Comparison of ENCODE assay signal across 28 cellular contexts in the genomic region with DNA sequence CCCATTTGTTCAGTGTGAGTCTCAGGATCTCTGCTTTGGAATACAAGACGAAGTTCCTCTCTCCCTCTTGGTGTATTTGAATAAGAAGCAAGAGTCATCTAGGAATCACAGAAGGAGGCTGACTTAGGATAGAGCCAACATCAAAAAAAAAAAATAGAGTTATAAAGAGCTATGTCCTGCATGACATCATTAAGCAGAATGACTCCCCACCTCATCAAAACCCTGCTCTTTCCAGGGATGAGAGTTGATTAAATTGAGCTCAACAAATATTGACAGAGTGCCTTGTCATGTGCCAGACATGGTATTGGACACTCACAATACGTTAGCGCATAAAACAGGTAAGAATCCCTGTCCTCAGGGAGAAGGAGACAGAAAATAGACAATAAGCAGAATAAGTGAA. TPM values are rescaled to one million over a fixed set of nuclear protein-coding genes. Genes with fewer than 3 reads are reported as not detected.
A peak's percentile ranks its signal among the peaks of the same experiment; 100 is the strongest.
DNase-seq lines count a peak whose midpoint lies in the region; ATAC-seq, FAIRE-seq and TF ChIP-seq lines count a peak whose summit lies in the region.
"Had no signal": no experiment of that assay in that cellular context is flagged by ENCODE, and none has a peak within 500 bp of the region (broad histone marks: within the 10 kb centered on the region; RNA-seq: fewer than 3 reads in every experiment).

No MANE protein-coding gene starts in this region.

- H3K79me2 ChIP-seq in HepG2 (ENCODE audit: insufficient read depth, low read length): no peaks in the 10 kb centered on the region

- H3K4me3 ChIP-seq in HepG2 (replicated peaks in 1 of 3; ENCODE audit: insufficient read depth in 1 of 3, low read depth in 2 of 3, low read length in 3 of 3) (no peak overlapping the region), right lobe of liver (no peak overlapping the region), HEK293 (ENCODE audit: low read depth, low read length) (no peak overlapping the region)
- H3K4me3 ChIP-seq: sigmoid colon, upper lobe of right lung had no signal

- no TSS peak for BruUV-seq in HepG2 (replicated peaks; lab: Mats Ljungman, UMichigan)

- no peak overlapping the region for H3K9ac ChIP-seq in HepG2 (ENCODE audit: insufficient read depth, low read depth, low read length)

- TF ChIP-seq RAD21 in HepG2 (CRISPR knock-in tag; IDR thresholded peaks at IDR 0.05): no peak

- CTCF ChIA-PET in HepG2 (lab: Yijun Ruan, JAX; ENCODE audit: low intra/inter-chr PET ratio, low total read pairs): no interaction called here
- CTCF ChIA-PET in HEK293 (lab: Yijun Ruan, JAX): interaction anchor here (0.5 to 1.0 kb wide), 5 partner anchors 19 to 685 kb away, joined by 3 to 6 read pairs (median 3); no protein-coding TSS in a partner anchor

- TF ChIP-seq CTCF in HepG2 (CRISPR knock-in tag; IDR thresholded peaks at IDR 0.05) (no peak), right lobe of liver (IDR thresholded peaks at IDR 0.05) (no peak), HEK293 (tag by site-specific recombination; IDR thresholded peaks at IDR 0.05) (no peak)

- FAIRE-seq in HepG2 (lab: Jason Lieb, UNC): no peak
- FAIRE-seq: astrocyte, endothelial cell of umbilical vein, H1, kidney had no signal

- H3K4me1 ChIP-seq in HepG2 (ENCODE audit: insufficient read depth, low read length): peaks cover 11% of the 10 kb centered on the region
- H3K4me1 ChIP-seq in right lobe of liver: no peaks in the 10 kb centered on the region
- H3K4me1 ChIP-seq in HEK293 (ENCODE audit: control insufficient read depth, insufficient read depth, low read length): no peaks in the 10 kb centered on the region

- no peaks in the 10 kb centered on the region for H4K20me1 ChIP-seq in HepG2 (ENCODE audit: insufficient read depth, low read length)

- H3K9me3 ChIP-seq in HepG2 (ENCODE audit: low read length) (no peaks in the 10 kb centered on the region), right lobe of liver (no peaks in the 10 kb centered on the region), HEK293 (ENCODE audit: control insufficient read depth, insufficient read depth, low read depth, low read length) (no peaks in the 10 kb centered on the region)
- H3K9me3 ChIP-seq: sigmoid colon, upper lobe of right lung had no signal

- H3K4me2 ChIP-seq in HepG2 (ENCODE audit: low read depth, low read length): no peak overlapping the region

- no peak for TF ChIP-seq EP300 in HepG2 (IDR thresholded peaks at IDR 0.05; ENCODE audit: low read depth in 2 of 2, low read length in 2 of 2)
- no peak for TF ChIP-seq EP300 in HepG2 (CRISPR knock-in tag; IDR thresholded peaks at IDR 0.05; ENCODE audit: borderline replicate concordance)

- H3K4me1 Mint-ChIP-seq in effector memory CD8-positive, alpha-beta T cell (ENCODE audit: low read depth in 2 of 2): peaks cover 41 to 45% of the 10 kb centered on the region in 2 donors
- peaks cover 45 to 72% of the 10 kb centered on the region in 2 donors for H3K4me1 Mint-ChIP-seq in stimulated activated naive B cell treated with anti-CD40 and anti-IgM and Interleukin-4, amounts not matched to agents 10 μg/mL and 1 μg/mL and 100 μg/mL, for 72 hours

- DNase-seq in HepG2 (ENCODE audit: low spot score): no peak
- DNase-seq in right lobe of liver: no peak
- no peak for DNase-seq in effector memory CD8-positive, alpha-beta T cell
- no peak for DNase-seq in stimulated activated naive B cell treated with anti-CD40 and anti-IgM and Interleukin-4, amounts not matched to agents 10 μg/mL and 1 μg/mL and 100 μg/mL, for 72 hours
- no peak for DNase-seq in NCI-H1436 (lab: John Stamatoyannopoulos, UW)
- DNase-seq in T-helper 9 cell: no peak
- DNase-seq: activated CD4-positive, alpha-beta T cell treated with anti-CD3 and anti-CD28 coated beads for 1 hour; activated gamma-delta T cell treated with Interleukin-2 at 50 U/mL for 16 hours; central memory CD4-positive, alpha-beta T cell; DMS53; GF-D8; glutamatergic neuron; Karpas-422; kidney; NCI-H1694; NCI-H2171; NCI-H524; NK-92 treated with Interleukin-12 subunit alpha and Interleukin-12 subunit beta, amount 100 ng/mL, for 24 hours; SHP77 treated with DMSO at 0.1 percent for 48 hours; sigmoid colon; SW 1271; upper lobe of right lung had no signal

- 85% methylated on average over 3 of the region's 3 CpGs for WGBS in HepG2 (ENCODE audit: low lambda C conversion rate)
- 89% methylated on average over 3 of the region's 3 CpGs for WGBS in right lobe of liver (ENCODE audit: insufficient coverage, low coverage, low lambda C conversion rate, missing lambda C conversion rate)

- no peak overlapping the region for H2AFZ ChIP-seq in HepG2 (ENCODE audit: low read length)

- H3K36me3 ChIP-seq in HepG2 (replicated peaks in 1 of 2; ENCODE audit: control insufficient read depth in 1 of 2, insufficient read depth in 2 of 2, low read length in 2 of 2) (no peaks in the 10 kb centered on the region), right lobe of liver (no peaks in the 10 kb centered on the region), HEK293 (ENCODE audit: control insufficient read depth in 2 of 2, insufficient read depth in 1 of 2, low read length in 2 of 2) (no peaks in the 10 kb centered on the region)
- H3K36me3 ChIP-seq: sigmoid colon, upper lobe of right lung had no signal

- H3K9me3 Mint-ChIP-seq in effector memory CD8-positive, alpha-beta T cell: no peaks in the 10 kb centered on the region
- H3K9me3 Mint-ChIP-seq in stimulated activated naive B cell treated with anti-CD40 and anti-IgM and Interleukin-4, amounts not matched to agents 10 μg/mL and 1 μg/mL and 100 μg/mL, for 72 hours: no peaks in the 10 kb centered on the region

- TF ChIP-seq POLR2A in HepG2 (IDR thresholded peaks at IDR 0.05; ENCODE audit: insufficient read depth in 1 of 2, low read depth in 2 of 2, low read length in 2 of 2): no peak
- TF ChIP-seq POLR2A in right lobe of liver (IDR thresholded peaks at IDR 0.05): no peak

- POLR2A ChIA-PET in HepG2 (lab: Yijun Ruan, JAX) (no interaction called here), HEK293 (lab: Yijun Ruan, JAX) (no interaction called here)

- no peak for ATAC-seq in HepG2
- no peak for ATAC-seq in right lobe of liver
- no peak for ATAC-seq in effector memory CD8-positive, alpha-beta T cell (replicated peaks)
- no peak for ATAC-seq in stimulated activated naive B cell treated with anti-CD40 and anti-IgM and Interleukin-4, amounts not matched to agents 10 μg/mL and 1 μg/mL and 100 μg/mL, for 72 hours (replicated peaks)
- no peak for ATAC-seq in GM21529 (IDR thresholded peaks at IDR 0.05; ENCODE audit: unreplicated experiment)
- ATAC-seq: upper lobe of right lung had no signal

- H3K27me3 ChIP-seq in HepG2 (ENCODE audit: control insufficient read depth in 1 of 2, insufficient read depth in 2 of 2, low read length in 2 of 2): no peaks in the 10 kb centered on the region
- no peaks in the 10 kb centered on the region for H3K27me3 ChIP-seq in right lobe of liver
- H3K27me3 ChIP-seq: sigmoid colon, upper lobe of right lung had no signal

- peak overlapping the region; percentile 95 to 99 for H3K27ac Mint-ChIP-seq in effector memory CD8-positive, alpha-beta T cell
- peak overlapping the region; percentile 80 for H3K27ac Mint-ChIP-seq in stimulated activated naive B cell treated with anti-CD40 and anti-IgM and Interleukin-4, amounts not matched to agents 10 μg/mL and 1 μg/mL and 100 μg/mL, for 72 hours
- H3K27ac Mint-ChIP-seq: progenitor cell of endocrine pancreas had no signal

- no peaks in the 10 kb centered on the region for H3K27me3 Mint-ChIP-seq in effector memory CD8-positive, alpha-beta T cell
- no peaks in the 10 kb centered on the region for H3K27me3 Mint-ChIP-seq in stimulated activated naive B cell treated with anti-CD40 and anti-IgM and Interleukin-4, amounts not matched to agents 10 μg/mL and 1 μg/mL and 100 μg/mL, for 72 hours
- H3K27me3 Mint-ChIP-seq: progenitor cell of endocrine pancreas had no signal

- no peak overlapping the region for H3K4me3 Mint-ChIP-seq in effector memory CD8-positive, alpha-beta T cell
- H3K4me3 Mint-ChIP-seq in stimulated activated naive B cell treated with anti-CD40 and anti-IgM and Interleukin-4, amounts not matched to agents 10 μg/mL and 1 μg/mL and 100 μg/mL, for 72 hours: no peak overlapping the region

- H3K27ac ChIP-seq in HepG2 (ENCODE audit: extremely low read length, insufficient read depth, low read length) (no peak overlapping the region), right lobe of liver (no peak overlapping the region), HEK293 (ENCODE audit: extremely low read depth, low read depth, low read length) (no peak overlapping the region)
- H3K27ac ChIP-seq: sigmoid colon, upper lobe of right lung had no signal

- H3K36me3 Mint-ChIP-seq in effector memory CD8-positive, alpha-beta T cell (ENCODE audit: insufficient read depth): peaks cover 26% of the 10 kb centered on the region
- H3K36me3 Mint-ChIP-seq in stimulated activated naive B cell treated with anti-CD40 and anti-IgM and Interleukin-4, amounts not matched to agents 10 μg/mL and 1 μg/mL and 100 μg/mL, for 72 hours: peaks cover 2 to 7% of the 10 kb centered on the region in 2 donors

- in situ Hi-C loops in HepG2 (cut with HindIII; ENCODE audit: extremely low pct_ligation_motif_present, low pct_unique_long_range_greater_than_20kb): no loop called here

- intact Hi-C loops in HepG2 (cut with micrococcal nuclease; ENCODE audit: unreplicated experiment): no loop called here
- intact Hi-C loops in right lobe of liver (cut with DNase I): no loop called here

RNA-seq across cellular contexts. Expression of gene TNFAIP3, which starts 48.6 kb away (rescaled TPM):
- total RNA-seq in HepG2 (2016; rRNA removed; fragmentation: Illumina TruSeq; extraction: Trizol) (24.7 and 28.2 TPM in 2 replicates), right lobe of liver (10 to 100 TPM in 5 of 6 experiments, 1 to 10 TPM in 1; 8.3 to 38.1 (median 13.6) TPM)
- 2.2 and 2.6 TPM in 2 replicates for total RNA-seq in HepG2 (2016; cell fraction: cytosol; rRNA removed; fragmentation: Illumina TruSeq; extraction: Trizol; ENCODE audit: low read depth)
- 18.9 and 27.7 TPM in 2 replicates for total RNA-seq in HepG2 (2016; cell fraction: insoluble cytoplasmic fraction; rRNA removed; fragmentation: Illumina TruSeq; extraction: Trizol)
- 8.2 and 8.6 TPM in 2 replicates for total RNA-seq in HepG2 (2016; cell fraction: membrane; rRNA removed; fragmentation: Illumina TruSeq; extraction: Trizol)
- 61.9 and 64.1 TPM in 2 replicates for total RNA-seq in HepG2 (2016; cell fraction: nucleus; rRNA removed; fragmentation: Illumina TruSeq; extraction: Trizol)
- 47.1 and 49.6 TPM in 2 replicates for polyA plus RNA-seq in HepG2 (2011; rRNA removed)
- polyA plus RNA-seq in HepG2 (2011; cell fraction: cytosol; rRNA removed): 22.2 and 24.7 TPM in 2 replicates
- 144 and 150 TPM in 2 replicates for polyA plus RNA-seq in HepG2 (2011; cell fraction: nucleus; rRNA removed)
- 30.0 and 33.6 TPM in 2 replicates for polyA plus RNA-seq in HepG2 (2012)
- 1.00 and 1.1 TPM in 2 replicates for polyA plus RNA-seq in HepG2 (2016; cell fraction: cytosol; fragmentation: Illumina TruSeq; extraction: Trizol; ENCODE audit: low read depth)
- 21.4 and 27.8 TPM in 2 replicates for polyA plus RNA-seq in HepG2 (2016; cell fraction: insoluble cytoplasmic fraction; fragmentation: Illumina TruSeq; extraction: Trizol; ENCODE audit: low read depth)
- 3.4 and 4.2 TPM in 2 replicates for polyA plus RNA-seq in HepG2 (2016; cell fraction: membrane; fragmentation: Illumina TruSeq; extraction: Trizol; ENCODE audit: low read depth)
- polyA plus RNA-seq in HepG2 (2016; cell fraction: nucleus; fragmentation: Illumina TruSeq; extraction: Trizol; ENCODE audit: insufficient read depth, low read depth): 121 and 138 TPM in 2 replicates
- 2.9 and 35.1 TPM in 2 replicates for polyA minus RNA-seq in HepG2 (2011; rRNA and poly(A)+ RNA removed; ENCODE audit: low replicate concordance)
- polyA minus RNA-seq in HepG2 (2011; cell fraction: cytosol; rRNA and poly(A)+ RNA removed): 30.0 and 32.5 TPM in 2 replicates
- 52.7 and 61.8 TPM in 2 replicates for polyA minus RNA-seq in HepG2 (2011; cell fraction: nucleus; rRNA and poly(A)+ RNA removed)

Comparison
In these comparisons a context has a peak if more than half of its experiments do, and no peak if none do; other contexts are left out.
1. Of the 63 proteins assayed by ChIP-seq in both HepG2 and HEK293: peak only in HepG2: none; only in HEK293: ATF2; in both: none; in neither: 62.